In genomic region chr1:70409136-70409535, GRCh38 we compare ENCODE assay signal across 2 cellular contexts.
TF ChIP-seq lines count a peak whose summit lies in the region.

No MANE protein-coding gene starts in this region.

TF ChIP-seq in HCT116, 20 proteins besides CTCF, POLR2A, EP300 and RAD21:
- TF ChIP-seq REST (IDR thresholded peaks at IDR 0.05; ENCODE audit: low read depth) (no peak), CEBPB (IDR thresholded peaks at IDR 0.05; ENCODE audit: low read depth) (no peak), TCF7L2 (IDR thresholded peaks at IDR 0.05; ENCODE audit: borderline replicate concordance, extremely low read depth, insufficient read depth, insufficient read length) (no peak), SP1 (IDR thresholded peaks at IDR 0.05; ENCODE audit: low read depth) (no peak)

TF ChIP-seq in H1, 55 proteins besides CTCF, POLR2A, EP300 and RAD21:
- TF ChIP-seq FOSL1 (IDR thresholded peaks at IDR 0.05; ENCODE audit: insufficient read depth, low read depth, low read length) (no peak), MAFK (IDR thresholded peaks at IDR 0.05; ENCODE audit: low read depth, low read length) (peak; percentile 21; the same call in 1 of the 2 replicates), BACH1 (IDR thresholded peaks at IDR 0.05; ENCODE audit: low read length) (peak; percentile 85)
